Comparison of ENCODE assay signal across 20 cellular contexts in genomic region chr5:68544091-68544655, GRCh38.
"Had no signal": no experiment of that assay in that cellular context is flagged by ENCODE, and none has a peak within 500 bp of the region (broad histone marks: within the 10 kb centered on the region; RNA-seq: fewer than 3 reads in every experiment).

No MANE protein-coding gene starts in this region.

- H3K9me3 Mint-ChIP-seq: activated CD8-positive, alpha-beta T cell treated with anti-CD3 and anti-CD28 coated beads for 36 hours; stimulated activated naive B cell treated with anti-CD40 and anti-IgM and Interleukin-4, amounts not matched to agents 10 μg/mL and 1 μg/mL and 100 μg/mL, for 72 hours had no signal

- H3K4me3 Mint-ChIP-seq: activated CD8-positive, alpha-beta T cell treated with anti-CD3 and anti-CD28 coated beads for 36 hours; activated naive CD8-positive, alpha-beta T cell; stimulated activated naive B cell treated with anti-CD40 and anti-IgM and Interleukin-4, amounts not matched to agents 10 μg/mL and 1 μg/mL and 100 μg/mL, for 72 hours; T-helper 17 cell; type B pancreatic cell; WTC11 had no signal

- H3K36me3 Mint-ChIP-seq: activated naive CD8-positive, alpha-beta T cell; naive thymus-derived CD4-positive, alpha-beta T cell; stimulated activated naive B cell treated with anti-CD40 and anti-IgM and Interleukin-4, amounts not matched to agents 10 μg/mL and 1 μg/mL and 100 μg/mL, for 72 hours; type B pancreatic cell; WTC11 had no signal

- H3K27ac ChIP-seq: coronary artery, gastrocnemius medialis had no signal

- H3K27ac Mint-ChIP-seq: activated CD8-positive, alpha-beta T cell treated with anti-CD3 and anti-CD28 coated beads for 36 hours; activated naive CD8-positive, alpha-beta T cell; naive thymus-derived CD4-positive, alpha-beta T cell; stimulated activated naive B cell treated with anti-CD40 and anti-IgM and Interleukin-4, amounts not matched to agents 10 μg/mL and 1 μg/mL and 100 μg/mL, for 72 hours; T-helper 17 cell; type B pancreatic cell; WTC11 had no signal

- DNase-seq: activated CD4-positive, alpha-beta T cell treated with anti-CD3 and anti-CD28 coated beads for 4 hours; activated CD8-positive, alpha-beta T cell treated with anti-CD3 and anti-CD28 coated beads for 36 hours; activated gamma-delta T cell treated with Interleukin-2 at 50 U/mL for 16 hours; amniotic stem cell; central memory CD4-positive, alpha-beta T cell; effector CD4-positive, alpha-beta T cell; gastrocnemius medialis; heart left ventricle; naive thymus-derived CD4-positive, alpha-beta T cell; posterior cingulate gyrus; right cardiac atrium; stimulated activated CD4-positive, alpha-beta T cell treated with anti-CD3 and anti-CD28 coated beads, Interleukin-15, amount 100 ng/mL, for 24 hours; stimulated activated CD4-positive, alpha-beta T cell treated with anti-CD3 and anti-CD28 coated beads, Interleukin-4, amount 100 ng/mL, for 1 hour; stimulated activated naive B cell treated with anti-CD40 and anti-IgM and Interleukin-4, amounts not matched to agents 10 μg/mL and 1 μg/mL and 100 μg/mL, for 72 hours; T-helper 17 cell had no signal

- ATAC-seq: activated CD8-positive, alpha-beta T cell treated with anti-CD3 and anti-CD28 coated beads for 36 hours; gastrocnemius medialis; naive thymus-derived CD4-positive, alpha-beta T cell; T-helper 17 cell; WTC11 had no signal

- H3K9me3 ChIP-seq: gastrocnemius medialis, heart left ventricle had no signal

- H3K4me1 ChIP-seq: gastrocnemius medialis had no signal

- H3K27me3 ChIP-seq: gastrocnemius medialis, heart left ventricle had no signal

- H3K36me3 ChIP-seq: gastrocnemius medialis, heart left ventricle had no signal

- H3K4me3 ChIP-seq: coronary artery, gastrocnemius medialis, heart left ventricle, skin epidermis had no signal
